20 cellular contexts compared by ENCODE assay signal in the genomic region with DNA sequence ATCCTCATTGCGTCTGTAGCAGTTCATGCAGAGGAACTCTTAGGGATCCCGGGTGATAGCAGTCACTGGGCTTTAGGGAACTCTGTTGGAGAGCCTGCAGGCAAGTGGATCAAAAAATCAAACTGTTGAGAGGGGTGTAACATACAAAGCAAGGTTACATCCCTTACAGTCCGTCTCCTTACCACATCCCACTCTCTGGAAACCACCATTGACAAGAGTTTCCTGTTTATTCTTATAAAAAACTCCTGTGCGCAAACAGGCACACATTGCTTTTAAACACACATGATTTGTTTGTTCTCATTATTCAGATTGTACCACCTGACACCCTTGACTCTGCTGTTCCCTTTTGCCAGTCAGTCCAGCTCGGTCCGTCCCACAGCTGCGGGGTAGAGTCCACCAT.
"Had no signal": no experiment of that assay in that cellular context is flagged by ENCODE, and none has a peak within 500 bp of the region (broad histone marks: within the 10 kb centered on the region; RNA-seq: fewer than 3 reads in every experiment).

No MANE protein-coding gene starts in this region.

- H3K27ac ChIP-seq: adrenal gland, epithelial cell of prostate, gastroesophageal sphincter, psoas muscle, right atrium auricular region, spleen, thyroid gland had no signal

- H3K4me3 ChIP-seq: adrenal gland, gastroesophageal sphincter, psoas muscle, right atrium auricular region, spleen, thyroid gland had no signal

- ATAC-seq: gastroesophageal sphincter, left ventricle myocardium superior had no signal

- H3K9me3 Mint-ChIP-seq: endodermal cell had no signal

- H3K36me3 Mint-ChIP-seq: activated naive CD8-positive, alpha-beta T cell had no signal

- H3K36me3 ChIP-seq: adrenal gland, gastroesophageal sphincter, right atrium auricular region, spleen, thyroid gland had no signal

- H3K9me3 ChIP-seq: adrenal gland, gastroesophageal sphincter, psoas muscle, right atrium auricular region, spleen, thyroid gland had no signal

- H3K4me3 Mint-ChIP-seq: activated naive CD8-positive, alpha-beta T cell; endodermal cell had no signal

- H3K27ac Mint-ChIP-seq: activated naive CD8-positive, alpha-beta T cell; endodermal cell had no signal

- DNase-seq: activated CD4-positive, alpha-beta T cell treated with anti-CD3 and anti-CD28 coated beads for 1 hour; activated CD4-positive, alpha-beta T cell treated with anti-CD3 and anti-CD28 coated beads, Interleukin-2, amount 50 U/mL, for 1 hour; activated T-cell treated with anti-CD3 and anti-CD28 coated beads, Interleukin-2, amount 50 U/mL, for 1 hour; adrenal gland; cerebellar nuclear complex; cortex of kidney; endodermal cell; head of caudate nucleus; left ventricle myocardium superior; mammary epithelial cell; psoas muscle; spleen; stimulated activated CD4-positive, alpha-beta T cell treated with anti-CD3 and anti-CD28 coated beads, Interleukin-4, amount 100 ng/mL, for 24 hours; stimulated activated naive CD4-positive, alpha-beta T cell treated with Interleukin-2 at 50 U/mL for 16 hours; T-helper 1 cell; thyroid gland had no signal

- H3K27me3 ChIP-seq: adrenal gland, gastroesophageal sphincter, right atrium auricular region, spleen, thyroid gland had no signal

- H3K4me1 ChIP-seq: thyroid gland had no signal
